Comparison of ENCODE assay signal across 1 cellular context in genomic region chr9:83980395-83981125, GRCh38.
A peak's percentile ranks its signal among the peaks of the same experiment; 100 is the strongest.
TF ChIP-seq lines count a peak whose summit lies in the region.

Gene RMI1, plus strand, starts transcription at chr9:83980805. Its CDS starts 20,182 bp downstream, at chr9:84000987.

TF ChIP-seq in K562, 482 proteins besides CTCF, POLR2A, EP300 and RAD21 (continued from another document):
- 0 out of 2 replicates have a peak, but pooled peaks have one; percentile 33 for TF ChIP-seq CHAMP1 (IDR thresholded peaks at IDR 0.05)
- peak; percentile 93 for TF ChIP-seq PHF8 (IDR thresholded peaks at IDR 0.05; ENCODE audit: borderline replicate concordance, low read length)
- TF ChIP-seq ZFX (CRISPR knock-in tag; IDR thresholded peaks at IDR 0.05), result peak; percentile 89
- TF ChIP-seq CBX1 (IDR thresholded peaks at IDR 0.05; ENCODE audit: low read depth), result peak; percentile 44; the same call in 1 of the 2 replicates
- no peak; the same call in 1 of the 2 replicates for TF ChIP-seq ESRRB (CRISPR knock-in tag; IDR thresholded peaks at IDR 0.05; ENCODE audit: borderline replicate concordance)
- no peak for TF ChIP-seq JUN (IDR thresholded peaks at IDR 0.05; ENCODE audit: borderline replicate concordance, low read depth, low read length)
- TF ChIP-seq JUN (CRISPR knock-in tag; IDR thresholded peaks at IDR 0.05; ENCODE audit: borderline replicate concordance), result 0 out of 2 replicates have a peak, but pooled peaks have one; percentile 35
- TF ChIP-seq ZBTB43 (CRISPR knock-in tag; IDR thresholded peaks at IDR 0.05), result peak; percentile 42; the same call in 1 of the 2 replicates
- TF ChIP-seq SNIP1 (IDR thresholded peaks at IDR 0.05; ENCODE audit: low read depth), result peak; percentile 57; the same call in 1 of the 2 replicates
- peak; percentile 82 for TF ChIP-seq VEZF1 (CRISPR knock-in tag; IDR thresholded peaks at IDR 0.05)
- TF ChIP-seq NELFE (IDR thresholded peaks at IDR 0.05; ENCODE audit: insufficient read depth, insufficient read length), result no peak
TF ChIP-seq in K562: peak in this region for 84.
